ENCODE assay signal across 28 cellular contexts in genomic region chr21:35059742-35060141, GRCh38.
DNase-seq lines count a peak whose midpoint lies in the region; ATAC-seq and FAIRE-seq lines count a peak whose summit lies in the region.
"Had no signal": no experiment of that assay in that cellular context is flagged by ENCODE, and none has a peak within 500 bp of the region (broad histone marks: within the 10 kb centered on the region; RNA-seq: fewer than 3 reads in every experiment).

No MANE protein-coding gene starts in this region.

- peak; percentile 64 to 78 for ATAC-seq in activated CD4-positive, CD25-positive, alpha-beta regulatory T cell treated with anti-CD3 and anti-CD28 coated beads, Interleukin-2, amount 50 U/mL, for 24 hours
- ATAC-seq: CD8-positive, alpha-beta T cell; esophagus mucosa; WTC11 had no signal

- no peak overlapping the region for H3K27ac ChIP-seq in caudate nucleus (ENCODE audit: low read depth, low read length)
- H3K27ac ChIP-seq: ovary, PC-9, tibial artery had no signal

- H3K27me3 ChIP-seq in adipocyte (replicated peaks; ENCODE audit: control insufficient read depth, insufficient read depth, low read length): no peaks in the 10 kb centered on the region
- H3K27me3 ChIP-seq: ovary, tibial artery had no signal

- H3K9ac ChIP-seq in adipocyte (ENCODE audit: low read length): no peak overlapping the region

- FAIRE-seq in islet of Langerhans (lab: Jason Lieb, UNC): peak; percentile 45

- H3K4me3 ChIP-seq in adipocyte (ENCODE audit: low read length): no peak overlapping the region
- H3K4me3 ChIP-seq: ovary, PC-9, smooth muscle cell, tibial artery had no signal

- no peak for DNase-seq in activated CD4-positive, CD25-positive, alpha-beta regulatory T cell treated with anti-CD3 and anti-CD28 coated beads, Interleukin-2, amount 50 U/mL, for 72 hours
- DNase-seq in HCEC 1CT: peak; percentile 51
- DNase-seq in adipocyte (ENCODE audit: low read depth): peak; percentile 24
- DNase-seq in caudate nucleus (lab: John Stamatoyannopoulos, UW): no peak
- no peak for DNase-seq in Ammon's horn (ENCODE audit: low spot score)
- no peak for DNase-seq in SHP77 (lab: John Stamatoyannopoulos, UW)
- DNase-seq: 8988T; activated effector memory CD4-positive, alpha-beta T cell treated with Interleukin-2 at 50 U/mL for 16 hours; CD8-positive, alpha-beta T cell; central memory CD4-positive, alpha-beta T cell; GDM1; GOT3; NCI-H1105; NCI-H187 treated with DMSO at 0.1 percent for 48 hours; NCI-H524; nephron progenitor cell; NK-92 treated with Interleukin-12 subunit alpha and Interleukin-12 subunit beta, amount 100 ng/mL, for 24 hours; ovary; PC-9; retina; Right ventricle myocardium superior; stimulated activated CD4-positive, alpha-beta T cell treated with anti-CD3 and anti-CD28 coated beads, Interleukin-2, amount 100 ng/mL, for 24 hours; tibial artery had no signal

- H3K36me3 ChIP-seq in adipocyte (ENCODE audit: control insufficient read depth, insufficient read depth, low read length, severe bottlenecking): no peaks in the 10 kb centered on the region
- H3K36me3 ChIP-seq: ovary, tibial artery had no signal

- no peaks in the 10 kb centered on the region for H3K9me3 ChIP-seq in adipocyte (ENCODE audit: control insufficient read depth, low read length)
- H3K9me3 ChIP-seq: ovary, tibial artery had no signal

- peaks cover 9% of the 10 kb centered on the region for H3K4me1 ChIP-seq in adipocyte (ENCODE audit: control insufficient read depth, insufficient read depth, low read length)

Comparison
In these comparisons a context has a peak if more than half of its experiments do, and no peak if none do; other contexts are left out.
1. DNase-seq: peak in HCEC 1CT (single experiment) and adipocyte (single experiment); none in activated CD4-positive, CD25-positive, alpha-beta regulatory T cell treated with anti-CD3 and anti-CD28 coated beads, Interleukin-2, amount 50 U/mL, for 72 hours (single experiment), caudate nucleus (0 of 61), Ammon's horn (single experiment) and SHP77 (0 of 2).